Comparison of ENCODE assay signal across 12 cellular contexts in genomic region chr18:50870138-50870845, GRCh38. TPM values are rescaled to one million over a fixed set of nuclear protein-coding genes. Genes with fewer than 3 reads are reported as not detected.
DNase-seq lines count a peak whose midpoint lies in the region; ATAC-seq and TF ChIP-seq lines count a peak whose summit lies in the region.
"Had no signal": no experiment of that assay in that cellular context is flagged by ENCODE, and none has a peak within 500 bp of the region (broad histone marks: within the 10 kb centered on the region; RNA-seq: fewer than 3 reads in every experiment).

No MANE protein-coding gene starts in this region.

- no peak overlapping the region for H3K27ac ChIP-seq in upper lobe of right lung
- H3K27ac ChIP-seq: left ventricle myocardium inferior, vagina had no signal

- peak; percentile 66 for DNase-seq in HS-27A (ENCODE audit: low read depth)
- peak; percentile 0 to 34 for DNase-seq in SW 1271 (lab: John Stamatoyannopoulos, UW)
- peak; percentile 43 for DNase-seq in fibroblast of the aortic adventitia (ENCODE audit: low read depth)
- DNase-seq in upper lobe of right lung, result peak; percentile 66
- no peak for DNase-seq in NCI-H128 (lab: John Stamatoyannopoulos, UW; ENCODE audit: unreplicated experiment)
- DNase-seq in GM13977 (ENCODE audit: low spot score), result no peak
- no peak for DNase-seq in OCI-M1 (lab: John Stamatoyannopoulos, UW)
- DNase-seq: activated CD4-positive, alpha-beta T cell treated with anti-CD3 and anti-CD28 coated beads, Interleukin-2, amount 50 U/mL, for 48 hours; endodermal cell; left ventricle myocardium inferior; NCI-H2107 had no signal

- no peak for TF ChIP-seq CTCF in fibroblast of the aortic adventitia (IDR thresholded peaks at IDR 0.05; ENCODE audit: insufficient read depth, low read length)
- TF ChIP-seq CTCF in upper lobe of right lung (IDR thresholded peaks at IDR 0.05), result no peak
- TF ChIP-seq CTCF in GM13977 (IDR thresholded peaks at IDR 0.05; ENCODE audit: extremely low read depth, insufficient read depth, missing control alignments), result no peak

- H3K36me3 ChIP-seq in upper lobe of right lung, result no peaks in the 10 kb centered on the region
- H3K36me3 ChIP-seq: left ventricle myocardium inferior, vagina had no signal

- H3K4me1 ChIP-seq in upper lobe of right lung, result no peaks in the 10 kb centered on the region
- H3K4me1 ChIP-seq: left ventricle myocardium inferior, vagina had no signal

- H3K9me3 ChIP-seq in upper lobe of right lung, result no peaks in the 10 kb centered on the region
- H3K9me3 ChIP-seq: left ventricle myocardium inferior, vagina had no signal

- peak; percentile 89 for ATAC-seq in upper lobe of right lung

- H3K4me3 ChIP-seq in fibroblast of the aortic adventitia (ENCODE audit: low read depth, low read length), result no peak overlapping the region
- no peak overlapping the region for H3K4me3 ChIP-seq in upper lobe of right lung
- H3K4me3 ChIP-seq: left ventricle myocardium inferior, vagina had no signal

- no peaks in the 10 kb centered on the region for H3K27me3 ChIP-seq in upper lobe of right lung
- H3K27me3 ChIP-seq: vagina had no signal

- intact Hi-C loops in upper lobe of right lung (cut with DNase I), result no loop called here

- in situ Hi-C loops in GM13977 (cut with MboI; ENCODE audit: low pct_unique_long_range_greater_than_20kb, low sequenced_read_pairs, unreplicated experiment), result no loop called here

RNA-seq across cellular contexts. Expression of gene ME2, which starts 8.6 kb away (rescaled TPM):
- total RNA-seq in fibroblast of the aortic adventitia (ENCODE audit: low replicate concordance), result 37.9 and 48.6 TPM in 2 replicates
- 40.5 TPM for total RNA-seq in upper lobe of right lung

RNA-seq across cellular contexts. Expression of gene MRO, which starts 50.5 kb away (rescaled TPM):
- under 0.01 and 6.5 TPM in 2 replicates for total RNA-seq in fibroblast of the aortic adventitia (ENCODE audit: low replicate concordance)
- 0.20 TPM for total RNA-seq in upper lobe of right lung
- total RNA-seq: vagina had no signal

Comparison
In these comparisons a context has a peak if more than half of its experiments do, and no peak if none do; other contexts are left out.
1. DNase-seq: peak in HS-27A (single experiment), SW 1271 (2 of 2), fibroblast of the aortic adventitia (single experiment) and upper lobe of right lung (single experiment); none in NCI-H128 (single experiment), GM13977 (single experiment) and OCI-M1 (single experiment).